In genomic region chr13:47112205-47112896, GRCh38 we compare ENCODE assay signal across 19 cellular contexts.
DNase-seq lines count a peak whose midpoint lies in the region; ATAC-seq, FAIRE-seq and TF ChIP-seq lines count a peak whose summit lies in the region.
"Had no signal": no experiment of that assay in that cellular context is flagged by ENCODE, and none has a peak within 500 bp of the region (broad histone marks: within the 10 kb centered on the region; RNA-seq: fewer than 3 reads in every experiment).

No MANE protein-coding gene starts in this region.

- no peak overlapping the region for H2BK20ac ChIP-seq in H9 (ENCODE audit: low read depth, low read length, poor library complexity, severe bottlenecking)

- no peak overlapping the region for H2BK5ac ChIP-seq in H9 (ENCODE audit: insufficient read length, low read length)

- H3K56ac ChIP-seq in H9 (ENCODE audit: insufficient read length, low read depth, low read length) = no peak overlapping the region

- peaks cover 5 to 13% of the 10 kb centered on the region in 2 experiments for H3K9me3 Mint-ChIP-seq in H9
- H3K9me3 Mint-ChIP-seq in WTC11 = peaks cover 14% of the 10 kb centered on the region
- H3K9me3 Mint-ChIP-seq: activated naive CD8-positive, alpha-beta T cell treated with anti-CD3 and anti-CD28 coated beads, Interleukin-2, amount 50 U/mL, for 24 hours; dendritic cell treated with granulocyte-macrophage colony-stimulating factor and Interleukin-4, amounts not matched to agents 40 ng/mL and 50 ng/mL, for 4 days had no signal

- H3K9ac ChIP-seq in H9 (ENCODE audit: extremely low read depth, insufficient read length, low read length) = no peak overlapping the region

- peak; percentile 97 for ATAC-seq in WTC11
- ATAC-seq in HG03457 (IDR thresholded peaks at IDR 0.05; ENCODE audit: unreplicated experiment) = no peak
- ATAC-seq: activated naive CD8-positive, alpha-beta T cell treated with anti-CD3 and anti-CD28 coated beads, Interleukin-2, amount 50 U/mL, for 24 hours; lower lobe of right lung had no signal

- no peaks in the 10 kb centered on the region; the same call in none of the 2 replicates for H3K4me1 ChIP-seq in H9 (ENCODE audit: insufficient read depth, low read length)
- H3K4me1 ChIP-seq: lower lobe of right lung had no signal

- H4K8ac ChIP-seq in H9 (replicated peaks; ENCODE audit: insufficient read length, low read depth, low read length) = no peak overlapping the region

- WGBS in H9 (ENCODE audit: extremely low coverage, insufficient read length, low lambda C conversion rate) = no CpG with 5 or more reads among the region's 4 CpGs

- no peak overlapping the region for H4K5ac ChIP-seq in H9 (ENCODE audit: insufficient read length, low read depth, low read length)

- H2AK5ac ChIP-seq in H9 (ENCODE audit: insufficient read length, low read length) = no peak overlapping the region

- no peaks in the 10 kb centered on the region; the same call in 1 of the 2 replicates for H3K27me3 Mint-ChIP-seq in H9 (ENCODE audit: low read depth)
- H3K27me3 Mint-ChIP-seq in WTC11 (ENCODE audit: low read depth) = peaks cover 2% of the 10 kb centered on the region; the same call in 1 of the 2 replicates
- H3K27me3 Mint-ChIP-seq: activated naive CD8-positive, alpha-beta T cell treated with anti-CD3 and anti-CD28 coated beads, Interleukin-2, amount 50 U/mL, for 24 hours; dendritic cell treated with granulocyte-macrophage colony-stimulating factor and Interleukin-4, amounts not matched to agents 40 ng/mL and 50 ng/mL, for 4 days had no signal

- no peak overlapping the region for H2BK12ac ChIP-seq in H9 (ENCODE audit: insufficient read length, low read depth, low read length)

- H2BK120ac ChIP-seq in H9 (ENCODE audit: low read depth, low read length, poor library complexity, severe bottlenecking) = no peak overlapping the region

- peaks cover 2 to 19% (median 12%) of the 10 kb centered on the region in 3 experiments; a peak in 6 of 7 replicates for H3K36me3 Mint-ChIP-seq in H9 (ENCODE audit: insufficient read depth in 1 of 3, low read depth in 3 of 3)
- peaks cover 5% of the 10 kb centered on the region for H3K36me3 Mint-ChIP-seq in WTC11
- H3K36me3 Mint-ChIP-seq: naive B cell had no signal

- H3K23ac ChIP-seq in H9 (ENCODE audit: insufficient read length, low read depth, low read length) = no peak overlapping the region

- no peak for FAIRE-seq in urothelium cell line (lab: Jason Lieb, UNC)
- FAIRE-seq: islet of Langerhans had no signal

- H2BK15ac ChIP-seq in H9 (ENCODE audit: low read depth, low read length) = no peak overlapping the region

- TF ChIP-seq CTCF in H9 (conservative IDR thresholded peaks at IDR 0.05) (no peak), WTC11 (IDR thresholded peaks at IDR 0.05) (no peak)

- no peak overlapping the region for H3K14ac ChIP-seq in H9 (ENCODE audit: insufficient read depth, low read length)

- no peak overlapping the region for H3K4me2 ChIP-seq in H9 (ENCODE audit: insufficient read depth, insufficient read length, low read length)

- H3K27ac ChIP-seq in H9 (ENCODE audit: insufficient read length, low read depth, low read length) = peak overlapping the region; percentile 91
- H3K27ac ChIP-seq in substantia nigra (ENCODE audit: low read depth, low read length, poor library complexity, severe bottlenecking) = no peak overlapping the region
- H3K27ac ChIP-seq: lower lobe of right lung, SJSA1 had no signal

- no peak overlapping the region for H2AFZ ChIP-seq in H9 (ENCODE audit: low read length)

- H3K23me2 ChIP-seq in H9 (ENCODE audit: insufficient read length, low read depth, low read length, poor library complexity, severe bottlenecking) = no peaks in the 10 kb centered on the region

- DNase-seq in H9 (peak; percentile 53), WTC11 (ENCODE audit: low spot score) (no peak), iPS DF 4.7 (ENCODE audit: extremely low read depth, low spot score) (peak; percentile 74), urothelium cell line (ENCODE audit: low spot score) (peak; percentile 6), substantia nigra (lab: John Stamatoyannopoulos, UW) (no peak)
- DNase-seq in activated CD8-positive, alpha-beta memory T cell treated with anti-CD3 and anti-CD28 coated beads, Interleukin-2, amount 50 U/mL, for 4 hours = no peak
- DNase-seq: activated CD4-positive, CD25-positive, alpha-beta regulatory T cell; activated naive CD8-positive, alpha-beta T cell treated with anti-CD3 and anti-CD28 coated beads, Interleukin-2, amount 50 U/mL, for 24 hours; erythroblast; Karpas-422; lower lobe of right lung; naive B cell; NCI-H69; posterior cingulate gyrus; stimulated activated CD4-positive, alpha-beta T cell treated with anti-CD3 and anti-CD28 coated beads, Interleukin-2, amount 100 ng/mL, for 48 hours had no signal

- H3K27ac Mint-ChIP-seq in H9 (peak overlapping the region; percentile 96 to 97 (median 97); a peak in 6 of 7 replicates), WTC11 (peak overlapping the region; percentile 92)
- H3K27ac Mint-ChIP-seq: activated naive CD8-positive, alpha-beta T cell treated with anti-CD3 and anti-CD28 coated beads, Interleukin-2, amount 50 U/mL, for 24 hours; dendritic cell treated with granulocyte-macrophage colony-stimulating factor and Interleukin-4, amounts not matched to agents 40 ng/mL and 50 ng/mL, for 4 days had no signal

- no peak overlapping the region for H4K91ac ChIP-seq in H9 (ENCODE audit: insufficient read length, low read depth, low read length)

- POLR2A ChIA-PET in WTC11 (lab: Charles Lee) = no interaction called here

- H3K79me2 ChIP-seq in H9 (ENCODE audit: insufficient read depth, low read length) = no peaks in the 10 kb centered on the region

- peak overlapping the region; percentile 45 for H3T11ph ChIP-seq in H9 (ENCODE audit: low read length)

- CTCF ChIA-PET in WTC11 (lab: Charles Lee) = no interaction called here

- no peaks in the 10 kb centered on the region for H4K20me1 ChIP-seq in H9 (ENCODE audit: control insufficient read depth, insufficient read depth, insufficient read length)

- H3K4me3 Mint-ChIP-seq in H9 = peak overlapping the region in 1 of 2 experiments; percentile 43; a peak in 2 of 5 replicates
- H3K4me3 Mint-ChIP-seq in WTC11 = no peak overlapping the region
- H3K4me3 Mint-ChIP-seq: activated naive CD8-positive, alpha-beta T cell treated with anti-CD3 and anti-CD28 coated beads, Interleukin-2, amount 50 U/mL, for 24 hours; dendritic cell treated with granulocyte-macrophage colony-stimulating factor and Interleukin-4, amounts not matched to agents 40 ng/mL and 50 ng/mL, for 4 days; naive B cell had no signal

- H3K27me3 ChIP-seq in H9 (ENCODE audit: insufficient read depth, low read length) = no peaks in the 10 kb centered on the region
- H3K27me3 ChIP-seq: SJSA1 had no signal

- no peak overlapping the region for H3K4ac ChIP-seq in H9 (ENCODE audit: low read depth, low read length)

- H3K18ac ChIP-seq in H9 (ENCODE audit: insufficient read length, low read depth, low read length) = no peak overlapping the region

- H3K4me1 Mint-ChIP-seq in H9 (peaks cover 50 to 61% of the 10 kb centered on the region in 2 experiments), WTC11 (peaks cover 50% of the 10 kb centered on the region)

- no peaks in the 10 kb centered on the region for H3K9me3 ChIP-seq in H9 (ENCODE audit: control insufficient read depth, low read depth, low read length)
- H3K9me3 ChIP-seq: lower lobe of right lung, SJSA1 had no signal

- H3K79me1 ChIP-seq in H9 (ENCODE audit: insufficient read depth, low read depth, low read length, poor library complexity, severe bottlenecking) = no peaks in the 10 kb centered on the region

TF ChIP-seq in WTC11, 78 proteins besides CTCF, POLR2A, EP300 and RAD21:
- TF ChIP-seq PRRX2 (CRISPR knock-in tag; IDR thresholded peaks at IDR 0.05) (no peak), SMAD3 (CRISPR knock-in tag; IDR thresholded peaks at IDR 0.05; ENCODE audit: borderline replicate concordance) (no peak), CDX4 (CRISPR knock-in tag; IDR thresholded peaks at IDR 0.05; ENCODE audit: borderline replicate concordance) (no peak), MYBL2 (CRISPR knock-in tag; IDR thresholded peaks at IDR 0.05) (no peak), ETV6 (CRISPR knock-in tag; IDR thresholded peaks at IDR 0.05) (no peak), ZNF423 (CRISPR knock-in tag; IDR thresholded peaks at IDR 0.05) (peak; percentile 43; the same call in 1 of the 2 replicates)

Comparison
In these comparisons a context has a peak if more than half of its experiments do, and no peak if none do; other contexts are left out.
1. DNase-seq: peak in H9 (single experiment), iPS DF 4.7 (single experiment) and urothelium cell line (single experiment); none in WTC11 (single experiment), substantia nigra (0 of 49) and activated CD8-positive, alpha-beta memory T cell treated with anti-CD3 and anti-CD28 coated beads, Interleukin-2, amount 50 U/mL, for 4 hours (single experiment).